2 cellular contexts compared by ENCODE assay signal in the genomic region with DNA sequence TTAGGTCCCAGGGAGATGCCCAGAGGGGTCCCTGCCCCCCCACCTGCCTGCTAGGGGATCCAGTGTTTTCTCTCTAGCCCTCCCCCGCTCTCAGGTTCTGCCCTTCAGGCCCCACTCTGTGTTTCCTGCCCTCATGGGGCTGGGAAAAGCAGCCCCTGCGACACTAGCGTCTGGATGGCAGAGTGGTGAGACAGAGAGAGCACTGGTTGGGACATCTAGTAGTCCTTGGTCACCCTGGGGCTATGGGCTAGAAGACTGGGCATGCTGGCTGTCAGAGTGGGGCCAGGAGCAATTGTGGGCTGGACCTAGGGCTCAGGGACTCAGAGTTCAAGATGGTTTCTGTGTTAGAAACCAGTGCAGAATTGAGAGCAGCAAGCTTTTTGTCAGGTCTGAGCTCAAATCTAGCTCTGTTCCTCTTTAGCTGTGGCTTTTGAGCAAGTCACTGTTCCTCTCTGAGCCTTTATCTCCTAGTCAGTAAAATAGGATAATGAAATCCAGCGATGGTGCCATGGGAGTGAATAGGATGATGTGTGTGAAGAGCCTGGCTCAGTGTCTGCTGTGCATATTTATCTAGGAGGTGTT.
TF ChIP-seq lines count a peak whose summit lies in the region.

No MANE protein-coding gene starts in this region.

TF ChIP-seq in WTC11, 78 proteins besides CTCF, POLR2A, EP300 and RAD21 (continued from another document):
- TF ChIP-seq, protein P1, sequence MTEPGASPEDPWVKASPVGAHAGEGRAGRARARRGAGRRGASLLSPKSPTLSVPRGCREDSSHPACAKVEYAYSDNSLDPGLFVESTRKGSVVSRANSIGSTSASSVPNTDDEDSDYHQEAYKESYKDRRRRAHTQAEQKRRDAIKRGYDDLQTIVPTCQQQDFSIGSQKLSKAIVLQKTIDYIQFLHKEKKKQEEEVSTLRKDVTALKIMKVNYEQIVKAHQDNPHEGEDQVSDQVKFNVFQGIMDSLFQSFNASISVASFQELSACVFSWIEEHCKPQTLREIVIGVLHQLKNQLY (CRISPR knock-in tag; IDR thresholded peaks at IDR 0.05) = no peak
- no peak for TF ChIP-seq ZNF219 (CRISPR knock-in tag; IDR thresholded peaks at IDR 0.05; ENCODE audit: borderline replicate concordance)
- TF ChIP-seq FOXJ3 (CRISPR knock-in tag; IDR thresholded peaks at IDR 0.05; ENCODE audit: borderline replicate concordance) = no peak
- no peak for TF ChIP-seq SP1 (CRISPR knock-in tag; conservative IDR thresholded peaks at IDR 0.05)
- TF ChIP-seq, protein P2, sequence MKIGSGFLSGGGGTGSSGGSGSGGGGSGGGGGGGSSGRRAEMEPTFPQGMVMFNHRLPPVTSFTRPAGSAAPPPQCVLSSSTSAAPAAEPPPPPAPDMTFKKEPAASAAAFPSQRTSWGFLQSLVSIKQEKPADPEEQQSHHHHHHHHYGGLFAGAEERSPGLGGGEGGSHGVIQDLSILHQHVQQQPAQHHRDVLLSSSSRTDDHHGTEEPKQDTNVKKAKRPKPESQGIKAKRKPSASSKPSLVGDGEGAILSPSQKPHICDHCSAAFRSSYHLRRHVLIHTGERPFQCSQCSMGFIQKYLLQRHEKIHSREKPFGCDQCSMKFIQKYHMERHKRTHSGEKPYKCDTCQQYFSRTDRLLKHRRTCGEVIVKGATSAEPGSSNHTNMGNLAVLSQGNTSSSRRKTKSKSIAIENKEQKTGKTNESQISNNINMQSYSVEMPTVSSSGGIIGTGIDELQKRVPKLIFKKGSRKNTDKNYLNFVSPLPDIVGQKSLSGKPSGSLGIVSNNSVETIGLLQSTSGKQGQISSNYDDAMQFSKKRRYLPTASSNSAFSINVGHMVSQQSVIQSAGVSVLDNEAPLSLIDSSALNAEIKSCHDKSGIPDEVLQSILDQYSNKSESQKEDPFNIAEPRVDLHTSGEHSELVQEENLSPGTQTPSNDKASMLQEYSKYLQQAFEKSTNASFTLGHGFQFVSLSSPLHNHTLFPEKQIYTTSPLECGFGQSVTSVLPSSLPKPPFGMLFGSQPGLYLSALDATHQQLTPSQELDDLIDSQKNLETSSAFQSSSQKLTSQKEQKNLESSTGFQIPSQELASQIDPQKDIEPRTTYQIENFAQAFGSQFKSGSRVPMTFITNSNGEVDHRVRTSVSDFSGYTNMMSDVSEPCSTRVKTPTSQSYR (CRISPR knock-in tag; IDR thresholded peaks at IDR 0.05) = no peak
- TF ChIP-seq FOXP1 (CRISPR knock-in tag; IDR thresholded peaks at IDR 0.05; ENCODE audit: borderline replicate concordance) = no peak
- TF ChIP-seq, protein P3, sequence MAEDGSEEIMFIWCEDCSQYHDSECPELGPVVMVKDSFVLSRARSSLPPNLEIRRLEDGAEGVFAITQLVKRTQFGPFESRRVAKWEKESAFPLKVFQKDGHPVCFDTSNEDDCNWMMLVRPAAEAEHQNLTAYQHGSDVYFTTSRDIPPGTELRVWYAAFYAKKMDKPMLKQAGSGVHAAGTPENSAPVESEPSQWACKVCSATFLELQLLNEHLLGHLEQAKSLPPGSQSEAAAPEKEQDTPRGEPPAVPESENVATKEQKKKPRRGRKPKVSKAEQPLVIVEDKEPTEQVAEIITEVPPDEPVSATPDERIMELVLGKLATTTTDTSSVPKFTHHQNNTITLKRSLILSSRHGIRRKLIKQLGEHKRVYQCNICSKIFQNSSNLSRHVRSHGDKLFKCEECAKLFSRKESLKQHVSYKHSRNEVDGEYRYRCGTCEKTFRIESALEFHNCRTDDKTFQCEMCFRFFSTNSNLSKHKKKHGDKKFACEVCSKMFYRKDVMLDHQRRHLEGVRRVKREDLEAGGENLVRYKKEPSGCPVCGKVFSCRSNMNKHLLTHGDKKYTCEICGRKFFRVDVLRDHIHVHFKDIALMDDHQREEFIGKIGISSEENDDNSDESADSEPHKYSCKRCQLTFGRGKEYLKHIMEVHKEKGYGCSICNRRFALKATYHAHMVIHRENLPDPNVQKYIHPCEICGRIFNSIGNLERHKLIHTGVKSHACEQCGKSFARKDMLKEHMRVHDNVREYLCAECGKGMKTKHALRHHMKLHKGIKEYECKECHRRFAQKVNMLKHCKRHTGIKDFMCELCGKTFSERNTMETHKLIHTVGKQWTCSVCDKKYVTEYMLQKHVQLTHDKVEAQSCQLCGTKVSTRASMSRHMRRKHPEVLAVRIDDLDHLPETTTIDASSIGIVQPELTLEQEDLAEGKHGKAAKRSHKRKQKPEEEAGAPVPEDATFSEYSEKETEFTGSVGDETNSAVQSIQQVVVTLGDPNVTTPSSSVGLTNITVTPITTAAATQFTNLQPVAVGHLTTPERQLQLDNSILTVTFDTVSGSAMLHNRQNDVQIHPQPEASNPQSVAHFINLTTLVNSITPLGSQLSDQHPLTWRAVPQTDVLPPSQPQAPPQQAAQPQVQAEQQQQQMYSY (CRISPR knock-in tag; IDR thresholded peaks at IDR 0.05) = no peak
- TF ChIP-seq RORB (CRISPR knock-in tag; IDR thresholded peaks at IDR 0.05) = no peak
- TF ChIP-seq, protein P4, sequence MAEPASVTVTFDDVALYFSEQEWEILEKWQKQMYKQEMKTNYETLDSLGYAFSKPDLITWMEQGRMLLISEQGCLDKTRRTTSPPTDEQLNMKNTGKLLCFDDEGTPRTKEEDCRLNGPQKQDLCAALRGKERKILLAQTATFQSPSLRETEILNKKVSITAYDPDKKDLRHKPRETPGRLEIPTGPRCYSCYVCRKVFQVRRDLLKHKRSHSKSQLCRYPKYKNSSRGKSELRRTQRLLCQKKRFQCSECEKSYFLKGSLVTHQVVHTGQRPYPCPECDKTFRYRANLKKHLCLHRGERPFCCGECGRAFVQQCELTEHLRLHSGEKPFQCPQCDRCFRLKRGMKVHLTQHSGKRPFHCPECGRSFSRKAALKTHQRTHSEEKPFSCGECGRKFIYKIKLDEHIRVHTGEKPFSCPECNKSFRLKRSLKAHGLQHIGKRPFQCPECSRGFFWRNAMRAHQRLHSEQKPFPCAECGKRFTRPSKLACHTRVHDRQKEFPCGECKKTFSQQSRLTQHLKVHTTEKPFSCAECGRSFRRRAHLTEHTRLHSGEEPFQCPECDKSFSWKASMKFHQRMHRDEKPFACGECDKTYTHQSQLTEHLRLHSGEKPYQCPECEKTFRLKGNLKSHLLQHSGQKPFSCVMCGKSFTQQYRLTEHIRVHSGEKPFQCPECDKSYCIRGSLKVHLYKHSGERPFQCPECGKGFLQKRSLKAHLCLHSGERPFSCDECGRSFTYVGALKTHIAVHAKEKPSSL (CRISPR knock-in tag; conservative IDR thresholded peaks at IDR 0.05) = no peak
- TF ChIP-seq ZNF232 (CRISPR knock-in tag; IDR thresholded peaks at IDR 0.05) = no peak
- no peak for TF ChIP-seq NR1H2 (CRISPR knock-in tag; IDR thresholded peaks at IDR 0.05)

TF ChIP-seq in endothelial cell of umbilical vein, 7 proteins besides CTCF, POLR2A, EP300 and RAD21 (continued from another document):
- no peak for TF ChIP-seq FOS (IDR thresholded peaks at IDR 0.05; ENCODE audit: borderline replicate concordance, insufficient read depth, low read length)
- TF ChIP-seq, protein P5, sequence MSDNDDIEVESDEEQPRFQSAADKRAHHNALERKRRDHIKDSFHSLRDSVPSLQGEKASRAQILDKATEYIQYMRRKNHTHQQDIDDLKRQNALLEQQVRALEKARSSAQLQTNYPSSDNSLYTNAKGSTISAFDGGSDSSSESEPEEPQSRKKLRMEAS (IDR thresholded peaks at IDR 0.05; ENCODE audit: insufficient read depth, insufficient read length) = no peak
